17 cellular contexts compared by ENCODE assay signal in genomic region chr7:141361965-141362364, GRCh38.
DNase-seq lines count a peak whose midpoint lies in the region; ATAC-seq and TF ChIP-seq lines count a peak whose summit lies in the region.
"Had no signal": no experiment of that assay in that cellular context is flagged by ENCODE, and none has a peak within 500 bp of the region (broad histone marks: within the 10 kb centered on the region; RNA-seq: fewer than 3 reads in every experiment).

No MANE protein-coding gene starts in this region.

- 0 out of 2 replicates have a peak, but pooled peaks cover 7% of the 10 kb centered on the region for H3F3A ChIP-seq in GM23248 (ENCODE audit: insufficient read depth)

- H3K27ac ChIP-seq in ACC112 (ENCODE audit: low read depth, low read length) = peak overlapping the region; percentile 46; the same call in 1 of the 2 replicates
- no peak overlapping the region for H3K27ac ChIP-seq in GM23248
- peak overlapping the region; percentile 91 for H3K27ac ChIP-seq in osteoblast (ENCODE audit: low read depth, low read length)
- H3K27ac ChIP-seq in endodermal cell (ENCODE audit: low read depth, low read length) = no peak overlapping the region
- H3K27ac ChIP-seq: KMS-11 had no signal

- peak overlapping the region; percentile 2 for H3K27ac Mint-ChIP-seq in chondrocyte (ENCODE audit: unreplicated experiment)
- no peak overlapping the region for H3K27ac Mint-ChIP-seq in endodermal cell
- H3K27ac Mint-ChIP-seq: CD14-positive monocyte had no signal

- no peak for ATAC-seq in HG02973 (IDR thresholded peaks at IDR 0.05; ENCODE audit: unreplicated experiment)

- no peak overlapping the region for H3K4me3 Mint-ChIP-seq in chondrocyte (ENCODE audit: unreplicated experiment)
- H3K4me3 Mint-ChIP-seq in endodermal cell = no peak overlapping the region
- H3K4me3 Mint-ChIP-seq: CD14-positive monocyte, H9 had no signal

- no peaks in the 10 kb centered on the region for H3K27me3 Mint-ChIP-seq in chondrocyte (ENCODE audit: low read depth)
- no peaks in the 10 kb centered on the region for H3K27me3 Mint-ChIP-seq in endodermal cell (ENCODE audit: insufficient read depth)

- WGBS in GM23248 (ENCODE audit: low coverage in 1 of 2, low lambda C conversion rate in 2 of 2, missing lambda C conversion rate in 2 of 2), 2 experiments = 24 to 26% methylated on average over 4 of the region's 4 CpGs
- WGBS in endodermal cell (ENCODE audit: insufficient coverage in 1 of 2, insufficient read length in 1 of 2), 2 experiments = 90 to 92% methylated on average over 4 of the region's 4 CpGs

- H3K36me3 ChIP-seq in ACC112 (ENCODE audit: insufficient read depth, low read length) = no peaks in the 10 kb centered on the region
- H3K36me3 ChIP-seq in GM23248 (ENCODE audit: low read depth) = no peaks in the 10 kb centered on the region
- no peaks in the 10 kb centered on the region for H3K36me3 ChIP-seq in osteoblast (ENCODE audit: insufficient read depth, low read length)
- H3K36me3 ChIP-seq in endodermal cell (ENCODE audit: control insufficient read depth, insufficient read depth, low read length) = no peaks in the 10 kb centered on the region

- no peaks in the 10 kb centered on the region for H3K9me2 ChIP-seq in GM23248 (ENCODE audit: insufficient read depth)

- no peak overlapping the region for H3K9ac ChIP-seq in GM23248
- H3K9ac ChIP-seq in endodermal cell (ENCODE audit: extremely low read depth, low read length, poor library complexity, severe bottlenecking) = no peak overlapping the region
- H3K9ac ChIP-seq: KMS-11 had no signal

- H2AFZ ChIP-seq in ACC112 (ENCODE audit: low read length, unreplicated experiment) (no peak overlapping the region), GM23248 (no peak overlapping the region), osteoblast (ENCODE audit: low read length) (no peak overlapping the region)

- no peak for TF ChIP-seq POLR2A in erythroblast (IDR thresholded peaks at IDR 0.05; ENCODE audit: low read length)

- peak overlapping the region; percentile 53 for H3K4me2 ChIP-seq in GM23248 (ENCODE audit: unreplicated experiment)
- H3K4me2 ChIP-seq in osteoblast (ENCODE audit: insufficient read depth, low read length) = peak overlapping the region; percentile 90
- H3K4me2 ChIP-seq: KMS-11 had no signal

- H3K4me3 ChIP-seq in ACC112 (ENCODE audit: low read depth, low read length) = no peak overlapping the region
- H3K4me3 ChIP-seq in GM23248 = no peak overlapping the region
- no peak overlapping the region for H3K4me3 ChIP-seq in osteoblast (ENCODE audit: insufficient read depth, low read length)
- H3K4me3 ChIP-seq in endodermal cell (ENCODE audit: low read length) = no peak overlapping the region

- DNase-seq in GM23248 (no peak), chondrocyte (ENCODE audit: low spot score) (no peak), osteoblast (ENCODE audit: insufficient read length, low spot score, missing footprints) (no peak), endodermal cell (no peak), erythroblast (lab: John Stamatoyannopoulos, UW) (no peak)
- DNase-seq: DMS79 treated with DMSO at 0.1 percent for 48 hours, H9, NCI-H1417 treated with DMSO at 0.1 percent for 48 hours, NCI-H187 treated with DMSO at 0.1 percent for 48 hours, NCI-H2227 treated with DMSO at 0.1 percent for 48 hours, NCI-H510A treated with DMSO at 0.1 percent for 48 hours, NCI-H774, SHP77 treated with DMSO at 0.1 percent for 48 hours had no signal

- H3K4me1 Mint-ChIP-seq in chondrocyte (ENCODE audit: low read depth) = peaks cover 53% of the 10 kb centered on the region
- peaks cover 37% of the 10 kb centered on the region for H3K4me1 Mint-ChIP-seq in endodermal cell
- H3K4me1 Mint-ChIP-seq: CD14-positive monocyte had no signal

- H3K79me2 ChIP-seq in ACC112 (ENCODE audit: control insufficient read depth, insufficient read depth, low read length, unreplicated experiment) = no peaks in the 10 kb centered on the region
- H3K79me2 ChIP-seq in GM23248 (ENCODE audit: insufficient read depth) = no peaks in the 10 kb centered on the region
- H3K79me2 ChIP-seq in osteoblast (ENCODE audit: insufficient read depth, low read length) = no peaks in the 10 kb centered on the region

- H3K9me3 ChIP-seq in GM23248 (ENCODE audit: low read depth) (no peaks in the 10 kb centered on the region), osteoblast (ENCODE audit: low read depth, low read length) (no peaks in the 10 kb centered on the region), endodermal cell (ENCODE audit: control insufficient read depth, low read length) (no peaks in the 10 kb centered on the region)

- TF ChIP-seq CTCF in chondrocyte (IDR thresholded peaks at IDR 0.05) (no peak), osteoblast (IDR thresholded peaks at IDR 0.05; ENCODE audit: extremely low read depth, low read depth, low read length) (no peak), endodermal cell (conservative IDR thresholded peaks at IDR 0.05) (no peak)

- no peaks in the 10 kb centered on the region for H3K27me3 ChIP-seq in ACC112 (ENCODE audit: insufficient read depth, low read length)
- no peaks in the 10 kb centered on the region for H3K27me3 ChIP-seq in GM23248 (replicated peaks; ENCODE audit: insufficient read depth)
- no peaks in the 10 kb centered on the region for H3K27me3 ChIP-seq in osteoblast (ENCODE audit: insufficient read depth, low read length)
- peaks cover 6% of the 10 kb centered on the region for H3K27me3 ChIP-seq in endodermal cell (ENCODE audit: control insufficient read depth, insufficient read depth, low read length, poor library complexity, severe bottlenecking)

- in situ Hi-C loops in GM23248 (cut with MboI) = no loop called here

- H4K20me1 ChIP-seq in GM23248 (ENCODE audit: insufficient read depth) = no peaks in the 10 kb centered on the region
- H4K20me1 ChIP-seq in osteoblast (ENCODE audit: insufficient read depth, low read length) = no peaks in the 10 kb centered on the region

- H3K4me1 ChIP-seq in ACC112 (ENCODE audit: control insufficient read depth, insufficient read depth, low read length, unreplicated experiment) (peaks cover 35% of the 10 kb centered on the region), GM23248 (ENCODE audit: insufficient read depth) (peaks cover 9% of the 10 kb centered on the region; the same call in 1 of the 2 replicates), osteoblast (ENCODE audit: insufficient read depth, low read length) (peaks cover 25% of the 10 kb centered on the region), endodermal cell (ENCODE audit: control insufficient read depth, insufficient read depth, low read length) (peaks cover 22% of the 10 kb centered on the region)

- H3K36me3 Mint-ChIP-seq in chondrocyte (ENCODE audit: low read depth) (no peaks in the 10 kb centered on the region), endodermal cell (ENCODE audit: low read depth) (no peaks in the 10 kb centered on the region)
- H3K36me3 Mint-ChIP-seq: CD14-positive monocyte had no signal

- H3K9me3 Mint-ChIP-seq in chondrocyte (ENCODE audit: low read depth) = no peaks in the 10 kb centered on the region
- H3K9me3 Mint-ChIP-seq in endodermal cell = no peaks in the 10 kb centered on the region
- H3K9me3 Mint-ChIP-seq: H9 had no signal

Comparison
In these comparisons a context has a peak if more than half of its experiments do, and no peak if none do; other contexts are left out.
1. H3K27ac ChIP-seq: peak in ACC112 (single experiment) and osteoblast (single experiment); none in GM23248 (single experiment) and endodermal cell (single experiment).